1 cellular context compared by ENCODE assay signal in genomic region chr19:1384478-1385110, GRCh38.
TF ChIP-seq lines count a peak whose summit lies in the region.

No MANE protein-coding gene starts in this region.

TF ChIP-seq in SK-N-SH treated with all-trans-retinoic acid at 6 μM for 48 hours, 23 proteins besides CTCF, POLR2A, EP300 and RAD21 (continued from another document):
- TF ChIP-seq, protein P1, sequence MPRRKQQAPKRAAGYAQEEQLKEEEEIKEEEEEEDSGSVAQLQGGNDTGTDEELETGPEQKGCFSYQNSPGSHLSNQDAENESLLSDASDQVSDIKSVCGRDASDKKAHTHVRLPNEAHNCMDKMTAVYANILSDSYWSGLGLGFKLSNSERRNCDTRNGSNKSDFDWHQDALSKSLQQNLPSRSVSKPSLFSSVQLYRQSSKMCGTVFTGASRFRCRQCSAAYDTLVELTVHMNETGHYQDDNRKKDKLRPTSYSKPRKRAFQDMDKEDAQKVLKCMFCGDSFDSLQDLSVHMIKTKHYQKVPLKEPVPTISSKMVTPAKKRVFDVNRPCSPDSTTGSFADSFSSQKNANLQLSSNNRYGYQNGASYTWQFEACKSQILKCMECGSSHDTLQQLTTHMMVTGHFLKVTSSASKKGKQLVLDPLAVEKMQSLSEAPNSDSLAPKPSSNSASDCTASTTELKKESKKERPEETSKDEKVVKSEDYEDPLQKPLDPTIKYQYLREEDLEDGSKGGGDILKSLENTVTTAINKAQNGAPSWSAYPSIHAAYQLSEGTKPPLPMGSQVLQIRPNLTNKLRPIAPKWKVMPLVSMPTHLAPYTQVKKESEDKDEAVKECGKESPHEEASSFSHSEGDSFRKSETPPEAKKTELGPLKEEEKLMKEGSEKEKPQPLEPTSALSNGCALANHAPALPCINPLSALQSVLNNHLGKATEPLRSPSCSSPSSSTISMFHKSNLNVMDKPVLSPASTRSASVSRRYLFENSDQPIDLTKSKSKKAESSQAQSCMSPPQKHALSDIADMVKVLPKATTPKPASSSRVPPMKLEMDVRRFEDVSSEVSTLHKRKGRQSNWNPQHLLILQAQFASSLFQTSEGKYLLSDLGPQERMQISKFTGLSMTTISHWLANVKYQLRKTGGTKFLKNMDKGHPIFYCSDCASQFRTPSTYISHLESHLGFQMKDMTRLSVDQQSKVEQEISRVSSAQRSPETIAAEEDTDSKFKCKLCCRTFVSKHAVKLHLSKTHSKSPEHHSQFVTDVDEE (CRISPR knock-in tag; IDR thresholded peaks at IDR 0.05), result no peak
- TF ChIP-seq GLIS3 (CRISPR knock-in tag; IDR thresholded peaks at IDR 0.05) (no peak), POU6F1 (CRISPR knock-in tag; IDR thresholded peaks at IDR 0.05; ENCODE audit: borderline replicate concordance, low read depth) (no peak), PATZ1 (CRISPR knock-in tag; IDR thresholded peaks at IDR 0.05; ENCODE audit: borderline replicate concordance) (no peak), ZNF70 (CRISPR knock-in tag; IDR thresholded peaks at IDR 0.05) (no peak), CREB5 (CRISPR knock-in tag; IDR thresholded peaks at IDR 0.05; ENCODE audit: low read depth) (no peak), CSRNP3 (CRISPR knock-in tag; IDR thresholded peaks at IDR 0.05) (no peak), ZFP3 (CRISPR knock-in tag; IDR thresholded peaks at IDR 0.05) (no peak)
